In genomic region chr14:74019743-74020142, GRCh38 we compare ENCODE assay signal across 8 cellular contexts. TPM values are rescaled to one million over a fixed set of nuclear protein-coding genes. Genes with fewer than 3 reads are reported as not detected.
A peak's percentile ranks its signal among the peaks of the same experiment; 100 is the strongest.
DNase-seq lines count a peak whose midpoint lies in the region; ATAC-seq and TF ChIP-seq lines count a peak whose summit lies in the region.

No MANE protein-coding gene starts in this region.

- H3K9me3 ChIP-seq in liver (ENCODE audit: control insufficient read depth in 4 of 4, low read length in 3 of 4) (no peaks in the 10 kb centered on the region), thymus (ENCODE audit: control insufficient read depth) (no peaks in the 10 kb centered on the region)

- DNase-seq in HFF-Myc (ENCODE audit: extremely low read depth, low read depth) (no peak), NCI-H2196 treated with DMSO at 0.1 percent for 48 hours (lab: John Stamatoyannopoulos, UW; ENCODE audit: unreplicated experiment) (no peak)
- DNase-seq in activated CD8-positive, alpha-beta memory T cell treated with anti-CD3 and anti-CD28 coated beads, Interleukin-2, amount 50 U/mL, for 4 hours = no peak

- 45% methylated on average over 3 of the region's 3 CpGs for WGBS in liver
- WGBS in thymus = 70% methylated on average over 3 of the region's 3 CpGs

- H3K27ac Mint-ChIP-seq in brain = peak overlapping the region; percentile 88 to 97 (median 95)

- H3K36me3 ChIP-seq in liver (ENCODE audit: control insufficient read depth in 4 of 4, insufficient read depth in 3 of 4, low read depth in 1 of 4, low read length in 3 of 4) (no peaks in the 10 kb centered on the region), thymus (ENCODE audit: control insufficient read depth, insufficient read depth) (no peaks in the 10 kb centered on the region)

- no peaks in the 10 kb centered on the region for H3K27me3 ChIP-seq in liver (ENCODE audit: control insufficient read depth in 4 of 4, insufficient read depth in 4 of 4, low read length in 3 of 4)
- no peaks in the 10 kb centered on the region for H3K27me3 ChIP-seq in thymus (ENCODE audit: control insufficient read depth, insufficient read depth)

- TF ChIP-seq RAD21 in liver (IDR thresholded peaks at IDR 0.05) = no peak

- peak overlapping the region; percentile 90 to 97 (median 96) for H3K4me3 Mint-ChIP-seq in brain

- H3K9ac ChIP-seq in liver (ENCODE audit: low read depth in 1 of 2, low read length in 2 of 2) = peak overlapping the region; percentile 4 to 77

- H3K4me1 ChIP-seq in liver (ENCODE audit: control insufficient read depth in 4 of 4, insufficient read depth in 4 of 4, low read length in 3 of 4) (peaks cover 11 to 19% (median 16%) of the 10 kb centered on the region in 4 donors), thymus (ENCODE audit: control insufficient read depth, insufficient read depth, low read length) (peaks cover 6% of the 10 kb centered on the region)

- H3K27ac ChIP-seq in 22Rv1 (peak overlapping the region; percentile 84), liver (ENCODE audit: low read depth in 1 of 2, low read length in 2 of 2) (peak overlapping the region; percentile 36 to 48), thymus (ENCODE audit: low read depth) (peak overlapping the region; percentile 95)

- no peak for ATAC-seq in HG02852 (IDR thresholded peaks at IDR 0.05; ENCODE audit: unreplicated experiment)

- no peaks in the 10 kb centered on the region for H3K9me3 Mint-ChIP-seq in brain

- peaks cover 7% of the 10 kb centered on the region for H3K27me3 Mint-ChIP-seq in brain

- TF ChIP-seq CTCF in 22Rv1 (IDR thresholded peaks at IDR 0.05) = no peak
- TF ChIP-seq CTCF in HFF-Myc (IDR thresholded peaks at IDR 0.05; ENCODE audit: low read depth, low read length, missing control alignments) = no peak
- no peak for TF ChIP-seq CTCF in brain (conservative IDR thresholded peaks at IDR 0.05)
- TF ChIP-seq CTCF in liver (IDR thresholded peaks at IDR 0.05; ENCODE audit: low read depth, low read length, missing input control) = no peak

- no peaks in the 10 kb centered on the region for H3K36me3 Mint-ChIP-seq in brain

- H3K4me1 Mint-ChIP-seq in brain = peaks cover 25% of the 10 kb centered on the region

- peak overlapping the region; percentile 88 for H3K4me3 ChIP-seq in HFF-Myc (replicated peaks; ENCODE audit: low read depth, low read length)
- H3K4me3 ChIP-seq in liver (ENCODE audit: low read depth in 1 of 3, low read length in 3 of 3) = peak overlapping the region in 2 of 3 donors; percentile 64 to 92
- H3K4me3 ChIP-seq in thymus (ENCODE audit: low read length) = peak overlapping the region; percentile 69

TF ChIP-seq in liver, 16 proteins besides CTCF, POLR2A, EP300 and RAD21:
- TF ChIP-seq TAF1 (conservative IDR thresholded peaks at IDR 0.05) (no peak), MAX (IDR thresholded peaks at IDR 0.05) (no peak), HNF4G (IDR thresholded peaks at IDR 0.05) (no peak), ZBTB33 (IDR thresholded peaks at IDR 0.05) (no peak), HNF4A (conservative IDR thresholded peaks at IDR 0.05) (no peak), GABPA (IDR thresholded peaks at IDR 0.05 in 1 of 2, conservative IDR thresholded peaks at IDR 0.05 in 1 of 2) (no peak), JUND (IDR thresholded peaks at IDR 0.05) (no peak), REST (IDR thresholded peaks at IDR 0.05) (no peak), ATF3 (IDR thresholded peaks at IDR 0.05) (no peak), RXRA (IDR thresholded peaks at IDR 0.05) (no peak), SP1 (IDR thresholded peaks at IDR 0.05) (no peak), YY1 (IDR thresholded peaks at IDR 0.05) (no peak), FOXA1 (IDR thresholded peaks at IDR 0.05) (no peak), EGR1 (IDR thresholded peaks at IDR 0.05; ENCODE audit: low read depth in 2 of 2) (no peak), FOXA2 (IDR thresholded peaks at IDR 0.05) (no peak), NR2F2 (IDR thresholded peaks at IDR 0.05) (no peak)
TF ChIP-seq in liver: peak in this region for 0.

RNA-seq across cellular contexts. Expression of gene BBOF1, which starts 0.6 kb away (rescaled TPM):
- 4.9 TPM for polyA plus RNA-seq in brain (ENCODE audit: insufficient read depth, low read depth, low replicate concordance)
- total RNA-seq in liver = 1 to 10 TPM; 2.4 to 2.8 TPM
- 1 to 10 TPM; 1.0 to 1.8 TPM for polyA plus RNA-seq in liver
- 5.1 TPM for polyA plus RNA-seq in thymus

RNA-seq across cellular contexts. Expression of gene ENTPD5, which starts 0.7 kb away (rescaled TPM):
- 10.8 TPM for polyA plus RNA-seq in brain (ENCODE audit: insufficient read depth, low read depth, low replicate concordance)
- 100 to 1,000 TPM in 1 of 2 donors, 10 to 100 TPM in 1; 38.1 to 276 TPM for total RNA-seq in liver
- polyA plus RNA-seq in liver = 10 to 100 TPM; 53.4 to 99.5 TPM
- 6.2 TPM for polyA plus RNA-seq in thymus

Comparison
In these comparisons a context has a peak if more than half of its experiments do, and no peak if none do; other contexts are left out.
1. H3K27ac ChIP-seq: peak in every context shown above with its lines; median percentile 95 in thymus; 84 in 22Rv1; 42 in liver.